8 cellular contexts compared by ENCODE assay signal in the genomic region with DNA sequence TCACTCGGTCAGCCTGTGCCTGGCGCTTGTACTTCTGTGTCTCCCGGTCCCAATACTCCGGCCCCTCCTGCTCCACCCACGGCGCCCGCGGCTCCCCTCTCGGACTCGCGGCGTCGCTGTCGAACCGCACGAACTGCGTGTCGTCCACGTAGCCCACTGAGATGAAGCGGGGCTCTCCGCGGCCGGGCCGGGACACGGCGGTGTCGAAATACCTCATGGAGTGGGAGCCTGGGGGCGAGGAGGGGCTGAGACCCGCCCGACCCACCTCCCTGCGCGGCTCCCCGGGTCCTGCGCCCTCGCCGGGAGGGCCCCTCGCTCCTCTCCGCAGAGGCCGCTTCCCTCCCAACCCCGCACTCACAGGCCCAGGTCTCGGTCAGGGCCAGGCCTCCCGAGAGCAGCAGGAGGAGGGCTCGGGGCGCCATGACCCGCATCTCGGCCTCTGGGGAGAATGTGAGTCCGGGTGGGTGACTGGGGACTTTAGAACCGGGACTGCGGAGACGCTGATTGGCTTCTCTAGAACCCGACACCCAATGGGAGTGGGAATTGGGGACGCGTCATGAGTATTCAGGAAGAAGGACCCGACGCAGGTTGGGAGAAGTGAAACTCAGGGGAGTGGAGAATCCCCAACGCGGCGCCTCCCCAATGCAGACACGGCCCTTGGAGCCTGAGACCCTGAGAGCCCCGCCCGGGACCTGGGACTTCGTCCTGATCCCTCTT. TPM values are rescaled to one million over a fixed set of nuclear protein-coding genes. Genes with fewer than 3 reads are reported as not detected.
A peak's percentile ranks its signal among the peaks of the same experiment; 100 is the strongest.
DNase-seq lines count a peak whose midpoint lies in the region; ATAC-seq and TF ChIP-seq lines count a peak whose summit lies in the region.

TSS of gene HLA-C (minus strand) at position 452 of the 717 bp plus-strand sequence. CDS start at position 431, 21 bp downstream.

- H3K27ac ChIP-seq in hepatocyte (peak within 1 kb of the TSS; percentile 95), aorta (ENCODE audit: low read depth in 1 of 2, low read length in 2 of 2) (peak within 1 kb of the TSS in 1 of 2 donors; percentile 96)

- no peaks in the 10 kb centered on the region for H3K79me2 ChIP-seq in hepatocyte

- H3K9me2 ChIP-seq in hepatocyte (replicated peaks; ENCODE audit: insufficient read depth) = no peaks in the 10 kb centered on the region

- WGBS in hepatocyte (ENCODE audit: low lambda C conversion rate, missing lambda C conversion rate) = under 1% methylated on average over 42 of the region's 62 CpGs
- WGBS in aorta, 2 donors = 0% methylated on average over 41 to 62 of the region's 62 CpGs

- no peaks in the 10 kb centered on the region for H3K36me3 ChIP-seq in hepatocyte (replicated peaks; ENCODE audit: insufficient read depth, low read depth)
- H3K36me3 ChIP-seq in aorta (ENCODE audit: control insufficient read depth in 1 of 2, insufficient read depth in 2 of 2, low read length in 1 of 2) = no peaks in the 10 kb centered on the region

- TF ChIP-seq CTCF in GM13976 (IDR thresholded peaks at IDR 0.05; ENCODE audit: borderline replicate concordance, control extremely low read depth, extremely low read depth, insufficient read depth, missing control alignments) = no peak
- TF ChIP-seq CTCF in astrocyte of the cerebellum (IDR thresholded peaks at IDR 0.05; ENCODE audit: low read depth, low read length, missing control alignments) = peak; percentile 9
- TF ChIP-seq CTCF in hepatocyte (IDR thresholded peaks at IDR 0.05; ENCODE audit: poor library complexity) = no peak

- peak within 1 kb of the TSS; percentile 85 for H2AFZ ChIP-seq in hepatocyte

- ATAC-seq in HG02884 (IDR thresholded peaks at IDR 0.05; ENCODE audit: unreplicated experiment) = peak; percentile 80
- peak; percentile 98 for ATAC-seq in aorta (ENCODE audit: low FRiP score)

- no peaks in the 10 kb centered on the region for H3K4me1 ChIP-seq in hepatocyte (ENCODE audit: insufficient read depth)
- H3K4me1 ChIP-seq in aorta (ENCODE audit: control insufficient read depth in 1 of 2, insufficient read depth in 2 of 2, low read length in 2 of 2) = no peaks in the 10 kb centered on the region

- H3K9me3 ChIP-seq in hepatocyte (ENCODE audit: low read depth) (no peaks in the 10 kb centered on the region), aorta (ENCODE audit: control insufficient read depth, low read length) (no peaks in the 10 kb centered on the region)

- peak within 1 kb of the TSS; percentile 80 for H3K4me2 ChIP-seq in hepatocyte

- intact Hi-C loops in aorta (cut with DNase I) = loop anchor here (2.0 to 5.0 kb wide), 3 partner anchors 75 to 96 kb away; partner anchors contain the start of gene HLA-B (in 1 of the 2)

- DNase-seq in GM13976 (ENCODE audit: low spot score) = peak; percentile 92
- peak; percentile 59 for DNase-seq in NCI-H1694 treated with DMSO at 0.1 percent for 48 hours (lab: John Stamatoyannopoulos, UW)
- DNase-seq in T-helper 9 cell = peak; percentile 84
- peak; percentile 86 for DNase-seq in astrocyte of the cerebellum (ENCODE audit: low read depth)
- DNase-seq in hepatocyte (ENCODE audit: low spot score) = peak; percentile 96
- peak; percentile 93 for DNase-seq in renal cortical epithelial cell (ENCODE audit: low read depth)
- DNase-seq in aorta = peak; percentile 93 to 95

- H3K4me3 ChIP-seq in astrocyte of the cerebellum (ENCODE audit: low read depth, low read length) = peak within 1 kb of the TSS; percentile 73
- peak within 1 kb of the TSS; percentile 66 for H3K4me3 ChIP-seq in hepatocyte
- peak within 1 kb of the TSS; percentile 41 to 78 for H3K4me3 ChIP-seq in aorta (ENCODE audit: low read length in 2 of 2)

- H4K20me1 ChIP-seq in hepatocyte (ENCODE audit: insufficient read depth, poor library complexity, severe bottlenecking) = no peaks in the 10 kb centered on the region

- H3K27me3 ChIP-seq in hepatocyte (peaks cover 3% of the 10 kb centered on the region), aorta (ENCODE audit: control insufficient read depth in 1 of 2, insufficient read depth in 2 of 2, low read length in 1 of 2) (no peaks in the 10 kb centered on the region)

- in situ Hi-C loops in GM13976 (cut with MboI; ENCODE audit: low sequenced_read_pairs, unreplicated experiment) = no loop called here
- in situ Hi-C loops in astrocyte of the cerebellum (cut with HindIII; ENCODE audit: low sequenced_read_pairs) = no loop called here

RNA-seq across cellular contexts. Expression of gene HLA-C, which starts in this region (rescaled TPM):
- total RNA-seq in hepatocyte (351 and 394 TPM in 2 replicates), renal cortical epithelial cell (140 and 532 TPM in 2 replicates), aorta (100 to 1,000 TPM; 491 to 529 TPM)
- polyA plus RNA-seq in hepatocyte (451 and 500 TPM in 2 replicates), aorta (100 to 1,000 TPM; 301 to 355 TPM)
